In genomic region chr20:34500823-34501222, GRCh38 we compare ENCODE assay signal across 38 cellular contexts.
"Had no signal": no experiment of that assay in that cellular context is flagged by ENCODE, and none has a peak within 500 bp of the region (broad histone marks: within the 10 kb centered on the region; RNA-seq: fewer than 3 reads in every experiment).

No MANE protein-coding gene starts in this region.

- H3K4me3 Mint-ChIP-seq: activated B cell treated with CpG ODN at 0.5 μM for 24 hours; activated CD4-positive, alpha-beta memory T cell treated with anti-CD3 and anti-CD28 coated beads for 36 hours; activated CD4-positive, alpha-beta T cell treated with anti-CD3 and anti-CD28 coated beads, Interleukin-2, amount 10 ng/mL, durations not matched to agents 24 days and 14 days; activated CD8-positive, alpha-beta T cell treated with anti-CD3 and anti-CD28 coated beads for 36 hours; activated naive CD4-positive, alpha-beta T cell treated with anti-CD3 and anti-CD28 coated beads for 36 hours; activated naive CD8-positive, alpha-beta T cell treated with anti-CD3 and anti-CD28 coated beads for 36 hours; activated T-cell treated with anti-CD3 and anti-CD28 coated beads, Interleukin-2, amount 50 U/mL, for 4 hours; activated T-cell treated with anti-CD3 and anti-CD28 coated beads, Interleukin-2, amount 50 U/mL, for 72 hours; activated T-helper 1 cell treated with anti-CD3 and anti-CD28 coated beads, Interleukin-12 subunit alpha, Interleukin-12 subunit beta, Interleukin-2, Interleukin-4 antibody, amounts not matched to agents 30 ng/mL and 10 ng/mL and 1 ng/mL, durations not matched to agents 14 hours and 24 hours and 36 hours; activated T-helper 17 cell treated with anti-CD3 and anti-CD28 coated beads, Interleukin-2, amount 50 U/mL, for 72 hours; T-helper 1 cell treated with Interleukin-12 subunit alpha and Interleukin-12 subunit beta and Interleukin-4 antibody, amounts not matched to agents 30 μg/mL and 1 μg/mL, for 36 hours; T-helper 2 cell treated with Interferon-gamma antibody and Interleukin-4, amounts not matched to agents 5 μg/mL and 100 μg/mL, for 36 hours had no signal

- H3K27me3 ChIP-seq: adrenal gland, body of pancreas, brain microvascular endothelial cell, breast epithelium had no signal

- DNase-seq: activated B cell treated with CpG ODN at 0.5 μM for 24 hours; activated CD4-positive, alpha-beta memory T cell treated with anti-CD3 and anti-CD28 coated beads for 36 hours; activated CD4-positive, alpha-beta T cell treated with anti-CD3 and anti-CD28 coated beads for 4 hours; activated CD4-positive, alpha-beta T cell treated with anti-CD3 and anti-CD28 coated beads, Interleukin-2, amount 10 ng/mL, durations not matched to agents 24 days and 14 days; activated CD4-positive, alpha-beta T cell treated with anti-CD3 and anti-CD28 coated beads, Interleukin-2, amount 50 U/mL, for 1 hour; activated CD4-positive, alpha-beta T cell treated with anti-CD3 and anti-CD28 coated beads, Interleukin-2, amount 50 U/mL, for 4 hours; activated CD4-positive, CD25-positive, alpha-beta regulatory T cell treated with anti-CD3 and anti-CD28 coated beads, Interleukin-2, amount 50 U/mL, for 72 hours; activated CD8-positive, alpha-beta memory T cell treated with anti-CD3 and anti-CD28 coated beads, Interleukin-2, amount 50 U/mL, for 4 hours; activated CD8-positive, alpha-beta T cell treated with anti-CD3 and anti-CD28 coated beads for 36 hours; activated effector memory CD4-positive, alpha-beta T cell treated with anti-CD3 and anti-CD28 coated beads, Interleukin-2, amount 50 U/mL, for 16 hours; activated gamma-delta T cell treated with Interleukin-2 at 50 U/mL for 16 hours; activated naive CD4-positive, alpha-beta T cell; activated naive CD4-positive, alpha-beta T cell treated with anti-CD3 and anti-CD28 coated beads for 36 hours; activated naive CD4-positive, alpha-beta T cell treated with anti-CD3 and anti-CD28 coated beads, Interleukin-2, amount 50 U/mL, for 16 hours; activated naive CD8-positive, alpha-beta T cell treated with anti-CD3 and anti-CD28 coated beads for 36 hours; activated T-cell treated with anti-CD3 and anti-CD28 coated beads for 4 hours; activated T-cell treated with anti-CD3 and anti-CD28 coated beads, Interleukin-2, amount 50 U/mL, for 1 hour; activated T-cell treated with anti-CD3 and anti-CD28 coated beads, Interleukin-2, amount 50 U/mL, for 4 hours; activated T-cell treated with anti-CD3 and anti-CD28 coated beads, Interleukin-2, amount 50 U/mL, for 72 hours; adrenal gland; amniotic stem cell; aorta; body of pancreas; brain microvascular endothelial cell; central memory CD4-positive, alpha-beta T cell; cerebellar nuclear complex; T-helper 1 cell; T-helper 2 cell; T-helper 9 cell had no signal

- H3K4me1 ChIP-seq: adrenal gland, body of pancreas, breast epithelium had no signal

- FAIRE-seq: astrocyte, TTC549 had no signal

- H3K9me3 ChIP-seq: adrenal gland had no signal

- H3K27ac Mint-ChIP-seq: activated B cell treated with CpG ODN at 0.5 μM for 24 hours; activated CD4-positive, alpha-beta memory T cell treated with anti-CD3 and anti-CD28 coated beads for 36 hours; activated CD4-positive, alpha-beta T cell treated with anti-CD3 and anti-CD28 coated beads, Interleukin-2, amount 10 ng/mL, durations not matched to agents 24 days and 14 days; activated CD8-positive, alpha-beta T cell treated with anti-CD3 and anti-CD28 coated beads for 36 hours; activated naive CD4-positive, alpha-beta T cell treated with anti-CD3 and anti-CD28 coated beads for 36 hours; activated naive CD4-positive, alpha-beta T cell treated with anti-CD3 and anti-CD28 coated beads, Interleukin-2, amount 50 U/mL, for 72 hours; activated naive CD8-positive, alpha-beta T cell treated with anti-CD3 and anti-CD28 coated beads for 36 hours; activated T-cell treated with anti-CD3 and anti-CD28 coated beads, Interleukin-2, amount 50 U/mL, for 72 hours; activated T-helper 1 cell treated with anti-CD3 and anti-CD28 coated beads, Interleukin-12 subunit alpha, Interleukin-12 subunit beta, Interleukin-2, Interleukin-4 antibody, amounts not matched to agents 30 ng/mL and 10 ng/mL and 1 ng/mL, durations not matched to agents 14 hours and 24 hours and 36 hours; activated T-helper 17 cell treated with anti-CD3 and anti-CD28 coated beads, Interleukin-2, amount 50 U/mL, for 72 hours; T-helper 1 cell treated with Interleukin-12 subunit alpha and Interleukin-12 subunit beta and Interleukin-4 antibody, amounts not matched to agents 30 μg/mL and 1 μg/mL, for 36 hours; T-helper 2 cell treated with Interferon-gamma antibody and Interleukin-4, amounts not matched to agents 5 μg/mL and 100 μg/mL, for 36 hours had no signal

- H3K27ac ChIP-seq: adrenal gland, body of pancreas, brain microvascular endothelial cell, breast epithelium, VCaP had no signal

- H3K36me3 ChIP-seq: breast epithelium had no signal

- ATAC-seq: activated CD8-positive, alpha-beta T cell treated with anti-CD3 and anti-CD28 coated beads for 36 hours; activated naive CD4-positive, alpha-beta T cell treated with anti-CD3 and anti-CD28 coated beads, Interleukin-2, amount 50 U/mL, for 72 hours; activated T-cell treated with anti-CD3 and anti-CD28 coated beads, Interleukin-2, amount 50 U/mL, for 4 hours; activated T-cell treated with anti-CD3 and anti-CD28 coated beads, Interleukin-2, amount 50 U/mL, for 72 hours; activated T-helper 17 cell treated with anti-CD3 and anti-CD28 coated beads, Interleukin-2, amount 50 U/mL, for 72 hours; body of pancreas had no signal

- H3K27me3 Mint-ChIP-seq: activated B cell treated with CpG ODN at 0.5 μM for 24 hours; activated CD4-positive, alpha-beta memory T cell treated with anti-CD3 and anti-CD28 coated beads for 36 hours; activated CD4-positive, alpha-beta T cell treated with anti-CD3 and anti-CD28 coated beads, Interleukin-2, amount 10 ng/mL, durations not matched to agents 24 days and 14 days; activated CD8-positive, alpha-beta T cell treated with anti-CD3 and anti-CD28 coated beads for 36 hours; activated naive CD8-positive, alpha-beta T cell treated with anti-CD3 and anti-CD28 coated beads for 36 hours; activated T-helper 17 cell treated with anti-CD3 and anti-CD28 coated beads, Interleukin-2, amount 50 U/mL, for 72 hours had no signal

- H3K4me1 Mint-ChIP-seq: activated T-helper 17 cell treated with anti-CD3 and anti-CD28 coated beads, Interleukin-2, amount 50 U/mL, for 72 hours had no signal

- H3K4me3 ChIP-seq: adrenal gland, body of pancreas, breast epithelium had no signal
